ENCODE assay signal across 9 cellular contexts in genomic region chr7:139232893-139233292, GRCh38. TPM values are rescaled to one million over a fixed set of nuclear protein-coding genes. Genes with fewer than 3 reads are reported as not detected.
DNase-seq lines count a peak whose midpoint lies in the region; ATAC-seq, FAIRE-seq and TF ChIP-seq lines count a peak whose summit lies in the region.
"Had no signal": no experiment of that assay in that cellular context is flagged by ENCODE, and none has a peak within 500 bp of the region (broad histone marks: within the 10 kb centered on the region; RNA-seq: fewer than 3 reads in every experiment).

No MANE protein-coding gene starts in this region.

- CTCF ChIA-PET in activated B cell treated with CpG ODN at 0.5 μM for 24 hours (lab: Charles Lee) = interaction anchor here (1.5 kb wide), 1 partner anchor 158 kb away, joined by 4 read pairs; no protein-coding TSS in a partner anchor

- H3K27me3 ChIP-seq in iPS-20b (ENCODE audit: insufficient read depth, low read length) = no peaks in the 10 kb centered on the region
- H3K27me3 ChIP-seq: SJSA1 had no signal

- no peak for ATAC-seq in activated B cell treated with CpG ODN at 0.5 μM for 24 hours (ENCODE audit: low read depth)
- ATAC-seq in HG03108 (IDR thresholded peaks at IDR 0.05; ENCODE audit: unreplicated experiment) = no peak

- H3K27ac ChIP-seq in iPS-20b (ENCODE audit: low read length) = no peak overlapping the region
- H3K27ac ChIP-seq: SJSA1 had no signal

- no peaks in the 10 kb centered on the region for H3K9me3 Mint-ChIP-seq in activated B cell treated with CpG ODN at 0.5 μM for 24 hours

- peaks cover 4% of the 10 kb centered on the region; the same call in 1 of the 2 replicates for H3K4me1 ChIP-seq in iPS-20b (ENCODE audit: insufficient read depth, low read length)

- DNase-seq in ACHN (peak; percentile 31), GM18507 (ENCODE audit: extremely low spot score, insufficient read length, low read depth) (no peak), activated B cell treated with CpG ODN at 0.5 μM for 24 hours (no peak), NOMO-1 (lab: John Stamatoyannopoulos, UW; ENCODE audit: unreplicated experiment in 2 of 2) (no peak), NCI-H1436 (lab: John Stamatoyannopoulos, UW) (no peak), hypothalamus (lab: John Stamatoyannopoulos, UW) (no peak)

- FAIRE-seq in GM18507 (lab: Jason Lieb, UNC) = peak; percentile 69

- H3K4me1 Mint-ChIP-seq in activated B cell treated with CpG ODN at 0.5 μM for 24 hours = peaks cover 20% of the 10 kb centered on the region

- H3K36me3 ChIP-seq in iPS-20b (ENCODE audit: insufficient read depth, low read depth, low read length) = peaks cover 10% of the 10 kb centered on the region

- in situ Hi-C loops in ACHN (cut with HindIII; ENCODE audit: low pct_ligation_motif_present, low pct_unique_long_range_greater_than_20kb, low sequenced_read_pairs) = no loop called here

- H3K9ac ChIP-seq in iPS-20b (ENCODE audit: low read depth, low read length) = no peak overlapping the region

- H3K4me3 Mint-ChIP-seq in activated B cell treated with CpG ODN at 0.5 μM for 24 hours = peak overlapping the region; percentile 89

- no peaks in the 10 kb centered on the region for H3K9me3 ChIP-seq in iPS-20b (ENCODE audit: insufficient read depth, low read depth, low read length)
- H3K9me3 ChIP-seq: SJSA1 had no signal

- H3K27ac Mint-ChIP-seq in activated B cell treated with CpG ODN at 0.5 μM for 24 hours = no peak overlapping the region

- POLR2A ChIA-PET in activated B cell treated with CpG ODN at 0.5 μM for 24 hours (lab: Charles Lee) = no interaction called here

- H3K27me3 Mint-ChIP-seq in activated B cell treated with CpG ODN at 0.5 μM for 24 hours = no peaks in the 10 kb centered on the region

- peaks cover 17% of the 10 kb centered on the region for H3K36me3 Mint-ChIP-seq in activated B cell treated with CpG ODN at 0.5 μM for 24 hours (ENCODE audit: low read depth)

- intact Hi-C loops in activated B cell treated with CpG ODN at 0.5 μM for 24 hours (cut with micrococcal nuclease) = loop anchor here (5.0 kb wide), 1 partner anchor 1231 kb away; the partner anchor contains the start of gene CREB3L2

- TF ChIP-seq CTCF in activated B cell treated with CpG ODN at 0.5 μM for 24 hours (IDR thresholded peaks at IDR 0.05) = no peak

- peak overlapping the region; percentile 83 for H3K4me3 ChIP-seq in iPS-20b (ENCODE audit: low read length)

RNA-seq across cellular contexts. Expression of gene UBN2, which starts 1.9 kb away (rescaled TPM):
- total RNA-seq in activated B cell treated with CpG ODN at 0.5 μM for 24 hours = 19.5 and 21.0 TPM in 2 replicates
